In genomic region chr1:13725714-13726175, GRCh38 we compare ENCODE assay signal across 8 cellular contexts. TPM values are rescaled to one million over a fixed set of nuclear protein-coding genes. Genes with fewer than 3 reads are reported as not detected.
DNase-seq lines count a peak whose midpoint lies in the region; ATAC-seq, FAIRE-seq and TF ChIP-seq lines count a peak whose summit lies in the region.

No MANE protein-coding gene starts in this region.

- BruUV-seq in Panc1 (replicated peaks; lab: Mats Ljungman, UMichigan) = no TSS peak

- H3K27ac ChIP-seq in Panc1 (ENCODE audit: low read length) (no peak overlapping the region), kidney (ENCODE audit: low read depth in 2 of 2, low read length in 2 of 2) (no peak overlapping the region)

- intact Hi-C loops in Panc1 (cut with micrococcal nuclease; ENCODE audit: unreplicated experiment) = loop anchor here (5.0 kb wide), 1 partner anchor 58 kb away; no protein-coding TSS in a partner anchor
- intact Hi-C loops in kidney (cut with DNase I) = no loop called here

- H3K36me3 Mint-ChIP-seq in activated CD8-positive, alpha-beta memory T cell treated with anti-CD3 and anti-CD28 coated beads, Interleukin-2, amount 10 ng/mL, durations not matched to agents 7 days and 5 days = peaks cover 2% of the 10 kb centered on the region
- H3K36me3 Mint-ChIP-seq in stimulated activated naive CD8-positive, alpha-beta T cell treated with anti-CD3 and anti-CD28 coated beads, Interleukin-15, Interleukin-2, amounts not matched to agents 100 ng/mL and 50 ng/mL, for 24 hours (ENCODE audit: low read depth) = peaks cover 16% of the 10 kb centered on the region

- TF ChIP-seq CTCF in Panc1 (IDR thresholded peaks at IDR 0.05) = peak; percentile 71
- peak; percentile 37 for TF ChIP-seq CTCF in kidney (IDR thresholded peaks at IDR 0.05; ENCODE audit: borderline replicate concordance, extremely low read depth, insufficient read depth)

- POLR2A ChIA-PET in Panc1 (lab: Charles Lee) = no interaction called here

- H3K9ac ChIP-seq in kidney (ENCODE audit: low read length in 2 of 2) = no peak overlapping the region

- H3K4me1 Mint-ChIP-seq in activated CD8-positive, alpha-beta memory T cell treated with anti-CD3 and anti-CD28 coated beads, Interleukin-2, amount 10 ng/mL, durations not matched to agents 7 days and 5 days = peaks cover 36% of the 10 kb centered on the region
- H3K4me1 Mint-ChIP-seq in stimulated activated naive CD8-positive, alpha-beta T cell treated with anti-CD3 and anti-CD28 coated beads, Interleukin-15, Interleukin-2, amounts not matched to agents 100 ng/mL and 50 ng/mL, for 24 hours (ENCODE audit: low read depth) = peaks cover 92% of the 10 kb centered on the region

- peak; percentile 70 for DNase-seq in activated CD8-positive, alpha-beta memory T cell treated with anti-CD3 and anti-CD28 coated beads, Interleukin-2, amount 10 ng/mL, durations not matched to agents 7 days and 5 days
- no peak for DNase-seq in activated CD8-positive, alpha-beta memory T cell treated with anti-CD3 and anti-CD28 coated beads, Interleukin-2, amount 50 U/mL, for 48 hours
- DNase-seq in Panc1 (ENCODE audit: low read depth, low spot score) = no peak
- peak; percentile 24 for DNase-seq in activated naive CD8-positive, alpha-beta T cell treated with anti-CD3 and anti-CD28 coated beads, Interleukin-2, amount 50 U/mL, for 16 hours (ENCODE audit: low read depth, low spot score)
- DNase-seq in kidney = no peak
- DNase-seq in NCI-H1930 (lab: John Stamatoyannopoulos, UW) = no peak

- H3K27ac Mint-ChIP-seq in activated CD8-positive, alpha-beta memory T cell treated with anti-CD3 and anti-CD28 coated beads, Interleukin-2, amount 10 ng/mL, durations not matched to agents 7 days and 5 days = peak overlapping the region; percentile 31
- H3K27ac Mint-ChIP-seq in stimulated activated naive CD8-positive, alpha-beta T cell treated with anti-CD3 and anti-CD28 coated beads, Interleukin-15, Interleukin-2, amounts not matched to agents 100 ng/mL and 50 ng/mL, for 24 hours = peak overlapping the region; percentile 39

- no peak for FAIRE-seq in kidney (lab: Jason Lieb, UNC)

- ATAC-seq in activated CD8-positive, alpha-beta memory T cell treated with anti-CD3 and anti-CD28 coated beads, Interleukin-2, amount 10 ng/mL, durations not matched to agents 7 days and 5 days = peak; percentile 54
- ATAC-seq in Panc1 (peak; percentile 91), GM19463 (IDR thresholded peaks at IDR 0.05; ENCODE audit: unreplicated experiment) (no peak)

- H3K27me3 Mint-ChIP-seq in activated CD8-positive, alpha-beta memory T cell treated with anti-CD3 and anti-CD28 coated beads, Interleukin-2, amount 10 ng/mL, durations not matched to agents 7 days and 5 days = no peaks in the 10 kb centered on the region
- no peaks in the 10 kb centered on the region for H3K27me3 Mint-ChIP-seq in stimulated activated naive CD8-positive, alpha-beta T cell treated with anti-CD3 and anti-CD28 coated beads, Interleukin-15, Interleukin-2, amounts not matched to agents 100 ng/mL and 50 ng/mL, for 24 hours

- H3K36me3 ChIP-seq in Panc1 (ENCODE audit: control insufficient read depth, insufficient read depth, low read length) (no peaks in the 10 kb centered on the region), kidney (ENCODE audit: control insufficient read depth in 1 of 2, insufficient read depth in 2 of 2, low read length in 2 of 2) (no peaks in the 10 kb centered on the region)

- in situ Hi-C loops in Panc1 (cut with HindIII; ENCODE audit: low pct_unique_long_range_greater_than_20kb, low sequenced_read_pairs) = no loop called here

- H3K27me3 ChIP-seq in Panc1 (ENCODE audit: control insufficient read depth, insufficient read depth, low read length) = no peaks in the 10 kb centered on the region

- H3K4me3 ChIP-seq in Panc1 (ENCODE audit: low read depth in 2 of 2, low read length in 2 of 2) (no peak overlapping the region), kidney (ENCODE audit: low read length in 2 of 2) (no peak overlapping the region)

- H3K4me3 Mint-ChIP-seq in activated CD8-positive, alpha-beta memory T cell treated with anti-CD3 and anti-CD28 coated beads, Interleukin-2, amount 10 ng/mL, durations not matched to agents 7 days and 5 days = no peak overlapping the region
- H3K4me3 Mint-ChIP-seq in stimulated activated naive CD8-positive, alpha-beta T cell treated with anti-CD3 and anti-CD28 coated beads, Interleukin-15, Interleukin-2, amounts not matched to agents 100 ng/mL and 50 ng/mL, for 24 hours = no peak overlapping the region

- H3K9me3 ChIP-seq in Panc1 (ENCODE audit: control insufficient read depth, insufficient read depth, low read depth, low read length) (no peaks in the 10 kb centered on the region), kidney (ENCODE audit: control insufficient read depth in 1 of 2, low read length in 2 of 2) (no peaks in the 10 kb centered on the region)

- H3K4me1 ChIP-seq in Panc1 (ENCODE audit: control insufficient read depth, insufficient read depth, low read length) (no peaks in the 10 kb centered on the region), kidney (ENCODE audit: control insufficient read depth in 1 of 2, insufficient read depth in 1 of 2, low read depth in 1 of 2, low read length in 2 of 2) (no peaks in the 10 kb centered on the region)

- CTCF ChIA-PET in activated CD8-positive, alpha-beta memory T cell treated with anti-CD3 and anti-CD28 coated beads, Interleukin-2, amount 10 ng/mL, durations not matched to agents 7 days and 5 days (lab: Charles Lee) = interaction anchor here (0.8 to 5.2 kb wide), 18 partner anchors 8 to 60 kb away, joined by 3 to 27 read pairs (median 5); no protein-coding TSS in a partner anchor
- CTCF ChIA-PET in Panc1 (lab: Charles Lee) = interaction anchor here (0.9 kb wide), 1 partner anchor 15 kb away, joined by 3 read pairs; no protein-coding TSS in a partner anchor

- H3K9me3 Mint-ChIP-seq in activated CD8-positive, alpha-beta memory T cell treated with anti-CD3 and anti-CD28 coated beads, Interleukin-2, amount 10 ng/mL, durations not matched to agents 7 days and 5 days (ENCODE audit: low read depth) = no peaks in the 10 kb centered on the region
- H3K9me3 Mint-ChIP-seq in stimulated activated naive CD8-positive, alpha-beta T cell treated with anti-CD3 and anti-CD28 coated beads, Interleukin-15, Interleukin-2, amounts not matched to agents 100 ng/mL and 50 ng/mL, for 24 hours = no peaks in the 10 kb centered on the region

RNA-seq across cellular contexts. Expression of gene PRDM2, which starts 25.8 kb away (rescaled TPM):
- 10 to 100 TPM; 55.0 to 58.5 TPM for total RNA-seq in activated CD8-positive, alpha-beta memory T cell treated with anti-CD3 and anti-CD28 coated beads, Interleukin-2, amount 10 ng/mL, durations not matched to agents 7 days and 5 days
- 40.3 TPM for total RNA-seq in Panc1 (2021; ENCODE audit: unreplicated experiment)
- 15.8 TPM for polyA plus RNA-seq in Panc1 (2012; ENCODE audit: insufficient read length)
- 42.6 TPM for total RNA-seq in kidney
- polyA plus RNA-seq in kidney (ENCODE audit: insufficient read depth, low read depth, low replicate concordance) = 8.2 TPM

Comparison
In these comparisons a context has a peak if more than half of its experiments do, and no peak if none do; other contexts are left out.
1. DNase-seq: peak in activated CD8-positive, alpha-beta memory T cell treated with anti-CD3 and anti-CD28 coated beads, Interleukin-2, amount 10 ng/mL, durations not matched to agents 7 days and 5 days (single experiment) and activated naive CD8-positive, alpha-beta T cell treated with anti-CD3 and anti-CD28 coated beads, Interleukin-2, amount 50 U/mL, for 16 hours (single experiment); none in activated CD8-positive, alpha-beta memory T cell treated with anti-CD3 and anti-CD28 coated beads, Interleukin-2, amount 50 U/mL, for 48 hours (single experiment), Panc1 (single experiment), kidney (single experiment) and NCI-H1930 (0 of 2).